Comparison of ENCODE assay signal across 8 cellular contexts in genomic region chr21:42218836-42219605, GRCh38. TPM values are rescaled to one million over a fixed set of nuclear protein-coding genes. Genes with fewer than 3 reads are reported as not detected.
DNase-seq lines count a peak whose midpoint lies in the region; ATAC-seq lines count a peak whose summit lies in the region.

Gene ABCG1 (plus strand): TSS chr21:42219140. CDS start chr21:42219263, 123 bp downstream.

- H3K27ac ChIP-seq in epithelial cell of prostate (peak within 1 kb of the TSS; percentile 69), temporal lobe (ENCODE audit: low read depth, low read length) (peak within 1 kb of the TSS; percentile 85)

- ATAC-seq in HG02763 (IDR thresholded peaks at IDR 0.05; ENCODE audit: unreplicated experiment) (no peak), HG02852 (IDR thresholded peaks at IDR 0.05; ENCODE audit: unreplicated experiment) (no peak)

- peak; percentile 35 for DNase-seq in GDM1 (lab: John Stamatoyannopoulos, UW)
- DNase-seq in NCI-H146 treated with DMSO at 0.1 percent for 48 hours (lab: John Stamatoyannopoulos, UW; ENCODE audit: unreplicated experiment): peak; percentile 9
- DNase-seq in activated CD8-positive, alpha-beta memory T cell treated with anti-CD3 and anti-CD28 coated beads for 24 hours: peak; percentile 77
- DNase-seq in epithelial cell of prostate (ENCODE audit: low read depth, low spot score): no peak
- DNase-seq in mucosa of gallbladder (ENCODE audit: low spot score): no peak

RNA-seq across cellular contexts. Expression of gene ABCG1, which starts in this region (rescaled TPM):
- total RNA-seq in mucosa of gallbladder (19.5 TPM), temporal lobe (15.0 TPM)

Comparison
In these comparisons a context has a peak if more than half of its experiments do, and no peak if none do; other contexts are left out.
1. DNase-seq: peak in GDM1 (single experiment), NCI-H146 treated with DMSO at 0.1 percent for 48 hours (single experiment) and activated CD8-positive, alpha-beta memory T cell treated with anti-CD3 and anti-CD28 coated beads for 24 hours (single experiment); none in epithelial cell of prostate (single experiment) and mucosa of gallbladder (single experiment).